18 cellular contexts compared by ENCODE assay signal in the genomic region with DNA sequence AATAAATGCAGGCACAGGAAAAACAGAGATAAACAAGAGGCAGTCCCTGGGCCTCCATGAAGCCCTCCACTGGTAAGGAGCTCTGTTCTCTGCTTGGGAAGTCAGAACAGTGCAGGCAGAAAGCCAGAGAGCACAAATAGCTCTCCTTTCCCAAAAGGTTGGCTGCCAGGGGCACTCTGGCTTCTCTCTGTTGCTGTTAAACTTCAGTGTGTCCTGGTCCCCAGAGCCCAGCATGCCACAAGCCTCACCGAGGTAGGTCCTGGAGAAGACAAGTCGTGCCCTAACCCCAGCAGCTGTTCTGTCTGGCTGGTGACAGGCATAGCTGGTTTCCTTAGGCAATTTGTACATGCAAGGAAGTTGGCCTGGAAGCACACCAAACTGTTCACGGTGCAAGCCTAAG. TPM values are rescaled to one million over a fixed set of nuclear protein-coding genes. Genes with fewer than 3 reads are reported as not detected.
DNase-seq lines count a peak whose midpoint lies in the region; ATAC-seq and TF ChIP-seq lines count a peak whose summit lies in the region.
"Had no signal": no experiment of that assay in that cellular context is flagged by ENCODE, and none has a peak within 500 bp of the region (broad histone marks: within the 10 kb centered on the region; RNA-seq: fewer than 3 reads in every experiment).

No MANE protein-coding gene starts in this region.

- no peaks in the 10 kb centered on the region for H3K36me3 Mint-ChIP-seq in chondrocyte (ENCODE audit: low read depth)
- H3K36me3 Mint-ChIP-seq in activated naive CD4-positive, alpha-beta T cell treated with anti-CD3 and anti-CD28 coated beads, Interleukin-2, amount 50 U/mL, for 72 hours, result no peaks in the 10 kb centered on the region
- no peaks in the 10 kb centered on the region for H3K36me3 Mint-ChIP-seq in glutamatergic neuron (ENCODE audit: unreplicated experiment)
- H3K36me3 Mint-ChIP-seq: naive thymus-derived CD8-positive, alpha-beta T cell had no signal

- TF ChIP-seq CTCF in IMR-90 (conservative IDR thresholded peaks at IDR 0.05; ENCODE audit: low read depth, low read length) (no peak), chondrocyte (IDR thresholded peaks at IDR 0.05) (no peak), tibial artery (IDR thresholded peaks at IDR 0.05) (no peak), glutamatergic neuron (IDR thresholded peaks at IDR 0.05; ENCODE audit: partially characterized antibody, unreplicated experiment) (no peak)

- H3K4me3 Mint-ChIP-seq in chondrocyte (ENCODE audit: unreplicated experiment) (no peak overlapping the region), glutamatergic neuron (ENCODE audit: unreplicated experiment) (no peak overlapping the region)
- H3K4me3 Mint-ChIP-seq: activated CD4-positive, alpha-beta T cell treated with anti-CD3 and anti-CD28 coated beads, Interleukin-2, amount 10 ng/mL, durations not matched to agents 24 days and 14 days; naive thymus-derived CD8-positive, alpha-beta T cell had no signal

- H4K91ac ChIP-seq in IMR-90 (ENCODE audit: insufficient read depth, low read depth, low read length), result peak overlapping the region; percentile 82

- H3K9me3 ChIP-seq in IMR-90 (ENCODE audit: control insufficient read depth, insufficient read depth, low read length) (no peaks in the 10 kb centered on the region), muscle layer of duodenum (ENCODE audit: control insufficient read depth in 1 of 2, low read length in 2 of 2) (no peaks in the 10 kb centered on the region), tibial artery (no peaks in the 10 kb centered on the region)
- H3K9me3 ChIP-seq: psoas muscle had no signal

- H3K4me3 ChIP-seq in IMR-90 (ENCODE audit: insufficient read depth, low read depth, low read length), result no peak overlapping the region
- H3K4me3 ChIP-seq in muscle layer of duodenum (ENCODE audit: low read depth in 1 of 2, low read length in 2 of 2), result no peak overlapping the region
- H3K4me3 ChIP-seq in tibial artery, result no peak overlapping the region
- H3K4me3 ChIP-seq: psoas muscle had no signal

- peak overlapping the region; percentile 59 to 81; a peak in 3 of 4 replicates for H4K8ac ChIP-seq in IMR-90 (ENCODE audit: low read depth in 2 of 2, low read length in 2 of 2)

- ATAC-seq in IMR-90 (ENCODE audit: low read depth), result no peak
- no peak for ATAC-seq in activated naive CD4-positive, alpha-beta T cell treated with anti-CD3 and anti-CD28 coated beads, Interleukin-2, amount 50 U/mL, for 72 hours
- ATAC-seq: HCT116; naive thymus-derived CD8-positive, alpha-beta T cell; SK-N-SH treated with all-trans-retinoic acid at 6 μM for 48 hours; stimulated activated naive CD8-positive, alpha-beta T cell treated with anti-CD3 and anti-CD28 coated beads, Interleukin-15, Interleukin-2, amounts not matched to agents 100 U/mL and 50 U/mL, for 24 hours had no signal

- dilution Hi-C loops in IMR-90 (cut with HindIII; ENCODE audit: low sequenced_read_pairs, unreplicated experiment), result no loop called here

- POLR2A ChIA-PET in IMR-90 (lab: Charles Lee; ENCODE audit: unreplicated experiment), result no interaction called here

- peaks cover 17% of the 10 kb centered on the region for H3K9me1 ChIP-seq in IMR-90 (ENCODE audit: insufficient read depth, low read length)

- H3K27ac Mint-ChIP-seq in chondrocyte (ENCODE audit: unreplicated experiment) (peak overlapping the region; percentile 98), glutamatergic neuron (ENCODE audit: unreplicated experiment) (no peak overlapping the region)
- no peak overlapping the region for H3K27ac Mint-ChIP-seq in activated naive CD4-positive, alpha-beta T cell treated with anti-CD3 and anti-CD28 coated beads, Interleukin-2, amount 50 U/mL, for 72 hours
- H3K27ac Mint-ChIP-seq: activated CD4-positive, alpha-beta T cell treated with anti-CD3 and anti-CD28 coated beads, Interleukin-2, amount 10 ng/mL, durations not matched to agents 24 days and 14 days; naive thymus-derived CD8-positive, alpha-beta T cell had no signal

- peak overlapping the region; percentile 79 for H2BK5ac ChIP-seq in IMR-90 (ENCODE audit: low read depth, low read length, poor library complexity, severe bottlenecking)

- DNase-seq in IMR-90, result no peak
- DNase-seq in chondrocyte (ENCODE audit: low spot score), result no peak
- DNase-seq in tibial artery, result no peak
- DNase-seq in AG08395 (ENCODE audit: low spot score), result no peak
- DNase-seq in activated naive CD4-positive, alpha-beta T cell treated with anti-CD3 and anti-CD28 coated beads, Interleukin-2, amount 50 U/mL, for 72 hours (ENCODE audit: low spot score in 2 of 2), result no peak
- DNase-seq in glutamatergic neuron, result no peak
- DNase-seq: activated CD4-positive, alpha-beta T cell treated with anti-CD3 and anti-CD28 coated beads, Interleukin-2, amount 10 ng/mL, durations not matched to agents 24 days and 14 days; activated CD8-positive, alpha-beta memory T cell treated with anti-CD3 and anti-CD28 coated beads, Interleukin-2, amount 50 U/mL, for 48 hours; activated naive CD4-positive, alpha-beta T cell; GF-D8; naive thymus-derived CD8-positive, alpha-beta T cell; NCI-H1930; NCI-H510A treated with DMSO at 0.1 percent for 48 hours; stimulated activated naive CD8-positive, alpha-beta T cell treated with anti-CD3 and anti-CD28 coated beads, Interleukin-15, Interleukin-2, amounts not matched to agents 100 U/mL and 50 U/mL, for 24 hours had no signal

- peak overlapping the region; percentile 62 for H4K5ac ChIP-seq in IMR-90 (ENCODE audit: low read depth, low read length)

- peak overlapping the region; percentile 81 for H2AFZ ChIP-seq in IMR-90 (replicated peaks; ENCODE audit: low read length, poor library complexity)

- H3K36me3 ChIP-seq in IMR-90 (ENCODE audit: control insufficient read depth, insufficient read depth, low read length) (no peaks in the 10 kb centered on the region), muscle layer of duodenum (ENCODE audit: control insufficient read depth in 1 of 2, insufficient read depth in 2 of 2, low read length in 2 of 2) (no peaks in the 10 kb centered on the region), tibial artery (no peaks in the 10 kb centered on the region)

- no peak for TF ChIP-seq POLR2A in IMR-90 (IDR thresholded peaks at IDR 0.05; ENCODE audit: low read depth, low read length)

- in situ Hi-C loops in IMR-90 (cut with MboI; ENCODE audit: low sequenced_read_pairs), result no loop called here

- CTCF ChIA-PET in IMR-90 (lab: Yijun Ruan, JAX), result no interaction called here

- H3K4me1 ChIP-seq in IMR-90 (ENCODE audit: control insufficient read depth, insufficient read depth, low read length) (peaks cover 28% of the 10 kb centered on the region), muscle layer of duodenum (ENCODE audit: control insufficient read depth in 1 of 2, insufficient read depth in 2 of 2, low read length in 2 of 2) (peaks cover 4 to 13% of the 10 kb centered on the region in 2 donors), tibial artery (peaks cover 0 to 57% (median 15%) of the 10 kb centered on the region in 4 donors)
- H3K4me1 ChIP-seq: psoas muscle had no signal

- H3K27me3 Mint-ChIP-seq in chondrocyte (ENCODE audit: low read depth), result no peaks in the 10 kb centered on the region
- H3K27me3 Mint-ChIP-seq in glutamatergic neuron (ENCODE audit: unreplicated experiment), result no peaks in the 10 kb centered on the region

- H2AK5ac ChIP-seq in IMR-90 (ENCODE audit: low read depth, low read length), result peak overlapping the region; percentile 95

- H3K18ac ChIP-seq in IMR-90 (ENCODE audit: low read depth, low read length), result peak overlapping the region; percentile 26; the same call in 1 of the 2 replicates

- intact Hi-C loops in IMR-90 (cut with micrococcal nuclease), result loop anchor here (5.0 kb wide), 3 partner anchors 34 to 184 kb away; a partner anchor contains a TSS
- intact Hi-C loops in tibial artery (cut with DNase I; ENCODE audit: low total_unique reads), result no loop called here

- 0 out of 4 replicates have a peak, but pooled peaks cover 0 to 3% of the 10 kb centered on the region in 2 experiments for H3K79me1 ChIP-seq in IMR-90 (ENCODE audit: low read depth in 1 of 2, low read length in 2 of 2)

- H2AK9ac ChIP-seq in IMR-90 (replicated peaks; ENCODE audit: low read depth, low read length, poor library complexity), result peak overlapping the region; percentile 60

- no peak overlapping the region for H3K9ac ChIP-seq in IMR-90 (ENCODE audit: low read depth, low read length)

- H2BK20ac ChIP-seq in IMR-90 (ENCODE audit: low read depth, low read length), result peak overlapping the region; percentile 95

- peak overlapping the region; percentile 22; the same call in 1 of the 2 replicates for H3K27ac ChIP-seq in IMR-90 (ENCODE audit: insufficient read depth, low read length)
- H3K27ac ChIP-seq in muscle layer of duodenum (ENCODE audit: low read length), result peak overlapping the region; percentile 30
- H3K27ac ChIP-seq in tibial artery, result peak overlapping the region; percentile 41 to 52

- H4K20me1 ChIP-seq in IMR-90 (ENCODE audit: insufficient read depth, low read length), result no peaks in the 10 kb centered on the region

- H3K4me1 Mint-ChIP-seq in chondrocyte (ENCODE audit: low read depth) (peaks cover 73% of the 10 kb centered on the region), glutamatergic neuron (ENCODE audit: low read depth, unreplicated experiment) (no peaks in the 10 kb centered on the region)
- H3K4me1 Mint-ChIP-seq: activated CD4-positive, alpha-beta T cell treated with anti-CD3 and anti-CD28 coated beads, Interleukin-2, amount 10 ng/mL, durations not matched to agents 24 days and 14 days; naive thymus-derived CD8-positive, alpha-beta T cell had no signal

- TF ChIP-seq RAD21 in IMR-90 (IDR thresholded peaks at IDR 0.05; ENCODE audit: low read length), result no peak

- no peak overlapping the region for H3K56ac ChIP-seq in IMR-90 (ENCODE audit: extremely low read depth, insufficient read depth, low read length)

- no TSS peak for BruUV-seq in IMR-90 (replicated peaks; lab: Mats Ljungman, UMichigan)

- peak overlapping the region; percentile 96 for H2BK120ac ChIP-seq in IMR-90 (ENCODE audit: low read depth, low read length)

- H3K9me3 Mint-ChIP-seq in chondrocyte (ENCODE audit: low read depth) (no peaks in the 10 kb centered on the region), glutamatergic neuron (ENCODE audit: unreplicated experiment) (no peaks in the 10 kb centered on the region)
- H3K9me3 Mint-ChIP-seq in activated naive CD4-positive, alpha-beta T cell treated with anti-CD3 and anti-CD28 coated beads, Interleukin-2, amount 50 U/mL, for 72 hours, result no peaks in the 10 kb centered on the region
- H3K9me3 Mint-ChIP-seq: activated CD4-positive, alpha-beta T cell treated with anti-CD3 and anti-CD28 coated beads, Interleukin-2, amount 10 ng/mL, durations not matched to agents 24 days and 14 days; naive thymus-derived CD8-positive, alpha-beta T cell had no signal

- peak overlapping the region; percentile 50 for H3K14ac ChIP-seq in IMR-90 (replicated peaks; ENCODE audit: low read depth, low read length)

- peak overlapping the region; percentile 11 for H3K23ac ChIP-seq in IMR-90 (ENCODE audit: low read depth, low read length)

- no peaks in the 10 kb centered on the region for H3K27me3 ChIP-seq in IMR-90 (ENCODE audit: control insufficient read depth, insufficient read depth, low read length)
- H3K27me3 ChIP-seq in muscle layer of duodenum (ENCODE audit: low read depth, low read length), result no peaks in the 10 kb centered on the region
- H3K27me3 ChIP-seq in tibial artery, result no peaks in the 10 kb centered on the region

- H3K4ac ChIP-seq in IMR-90 (ENCODE audit: low read depth, low read length), result peak overlapping the region; percentile 91

- peak overlapping the region; percentile 97; the same call in 2 of the 3 replicates for H2BK15ac ChIP-seq in IMR-90 (ENCODE audit: low read depth, low read length)

- WGBS in IMR-90 (ENCODE audit: extremely low coverage in 2 of 2, insufficient read length in 1 of 2), 2 experiments, result no CpG with 5 or more reads among the region's 3 CpGs

- no peak overlapping the region for H3K4me2 ChIP-seq in IMR-90 (ENCODE audit: low read depth, low read length)

RNA-seq across cellular contexts. Expression of a gene that starts 17.3 kb away (rescaled TPM):
- total RNA-seq in IMR-90 (2012; rRNA removed), result 1.6 and 2.2 TPM in 2 replicates
- polyA plus RNA-seq in IMR-90 (2012; rRNA removed), result 1.0 and 1.4 TPM in 2 replicates
- 0.45 and 0.50 TPM in 2 replicates for polyA plus RNA-seq in IMR-90 (2012; cell fraction: cytosol; rRNA removed)
- 0.26 and 1.4 TPM in 2 replicates for polyA plus RNA-seq in IMR-90 (2012; cell fraction: nucleus; rRNA removed; ENCODE audit: low replicate concordance)
- 2.6 to 5.2 TPM (median 2.8 TPM) in 3 replicates for total RNA-seq in chondrocyte
- not detected for total RNA-seq in activated naive CD4-positive, alpha-beta T cell treated with anti-CD3 and anti-CD28 coated beads, Interleukin-2, amount 50 U/mL, for 72 hours
- total RNA-seq in glutamatergic neuron (ENCODE audit: unreplicated experiment), result not detected
- total RNA-seq: activated CD4-positive, alpha-beta T cell treated with anti-CD3 and anti-CD28 coated beads, Interleukin-2, amount 10 ng/mL, durations not matched to agents 24 days and 14 days; naive thymus-derived CD8-positive, alpha-beta T cell had no signal
- polyA plus RNA-seq: naive thymus-derived CD8-positive, alpha-beta T cell had no signal
